8 cellular contexts compared by ENCODE assay signal in genomic region chr17:45262516-45263476, GRCh38. TPM values are rescaled to one million over a fixed set of nuclear protein-coding genes. Genes with fewer than 3 reads are reported as not detected.
DNase-seq lines count a peak whose midpoint lies in the region; ATAC-seq and TF ChIP-seq lines count a peak whose summit lies in the region.

No MANE protein-coding gene starts in this region.

- no peak overlapping the region for H3K4me2 ChIP-seq in HCT116 (ENCODE audit: low read length)

- H3K4me3 ChIP-seq in HCT116 (replicated peaks in 1 of 2; ENCODE audit: low read depth in 1 of 2, low read length in 2 of 2): no peak overlapping the region
- H3K4me3 ChIP-seq in skin epidermis: peak overlapping the region in 6 of 7 experiments; percentile 38 to 59 (median 44)

- TF ChIP-seq POLR2A in HCT116 (IDR thresholded peaks at IDR 0.05; ENCODE audit: borderline replicate concordance, extremely low read depth, insufficient read depth, insufficient read length): no peak

- H3K36me3 ChIP-seq in HCT116 (ENCODE audit: control insufficient read depth in 1 of 2, insufficient read depth in 2 of 2, low read length in 2 of 2): peaks cover 18 to 20% of the 10 kb centered on the region in 2 experiments; a peak in 3 of 4 replicates

- TF ChIP-seq RAD21 in HCT116 (IDR thresholded peaks at IDR 0.05; ENCODE audit: low read depth): no peak

- H4K20me1 ChIP-seq in HCT116 (ENCODE audit: insufficient read depth): no peaks in the 10 kb centered on the region

- no peak overlapping the region for H3K9ac ChIP-seq in HCT116 (ENCODE audit: low read length)

- POLR2A ChIA-PET in HCT116 (lab: Charles Lee): no interaction called here

- DNase-seq in HCT116 (ENCODE audit: low read depth, low spot score) (no peak), left ventricle myocardium superior (peak; percentile 59), NOMO-1 (lab: John Stamatoyannopoulos, UW; ENCODE audit: unreplicated experiment in 2 of 2) (no peak), NCI-H2029 (lab: John Stamatoyannopoulos, UW) (no peak), hypothalamus (lab: John Stamatoyannopoulos, UW) (no peak)
- no peak for DNase-seq in activated naive CD4-positive, alpha-beta T cell treated with anti-CD3 and anti-CD28 coated beads, Interleukin-2, amount 50 U/mL, for 72 hours (ENCODE audit: low spot score in 2 of 2)

- H3K36me3 Mint-ChIP-seq in activated naive CD4-positive, alpha-beta T cell treated with anti-CD3 and anti-CD28 coated beads, Interleukin-2, amount 50 U/mL, for 72 hours: peaks cover 10 to 11% of the 10 kb centered on the region in 2 donors

- RAD21 ChIA-PET in HCT116 (lab: Charles Lee; ENCODE audit: low non-redundant PET in 1 of 2, low total read pairs in 2 of 2, uncharacterized antibody in 2 of 2, unreplicated experiment in 2 of 2): no interaction called here

- no peak for TF ChIP-seq CTCF in HCT116 (IDR thresholded peaks at IDR 0.05 in 2 of 3, conservative IDR thresholded peaks at IDR 0.05 in 1 of 3; ENCODE audit: borderline replicate concordance in 1 of 3, insufficient read depth in 1 of 3, low read depth in 2 of 3, low read length in 2 of 3)

- 0 out of 4 replicates have a peak, but pooled peaks cover 0 to 4% of the 10 kb centered on the region in 2 experiments for H3K4me1 ChIP-seq in HCT116 (ENCODE audit: control insufficient read depth in 1 of 2, insufficient read depth in 2 of 2, low read length in 2 of 2)

- CTCF ChIA-PET in HCT116 (lab: Charles Lee): no interaction called here

- no peaks in the 10 kb centered on the region for H3K9me2 ChIP-seq in HCT116 (ENCODE audit: insufficient read depth)

- no peaks in the 10 kb centered on the region for H3K9me3 ChIP-seq in HCT116 (ENCODE audit: control insufficient read depth in 1 of 2, insufficient read depth in 1 of 2, low read depth in 1 of 2, low read length in 2 of 2)

- H2AFZ ChIP-seq in HCT116 (ENCODE audit: low read depth, low read length, poor library complexity, severe bottlenecking): no peak overlapping the region

- H3K27ac Mint-ChIP-seq in activated naive CD4-positive, alpha-beta T cell treated with anti-CD3 and anti-CD28 coated beads, Interleukin-2, amount 50 U/mL, for 72 hours: peak overlapping the region; percentile 50 to 85

- intact Hi-C loops in HCT116 (cut with micrococcal nuclease) (no loop called here), left ventricle myocardium superior (cut with micrococcal nuclease) (no loop called here)

- H3K79me2 ChIP-seq in HCT116 (ENCODE audit: insufficient read depth, low read length): no peaks in the 10 kb centered on the region

- no peaks in the 10 kb centered on the region for H3K9me3 Mint-ChIP-seq in activated naive CD4-positive, alpha-beta T cell treated with anti-CD3 and anti-CD28 coated beads, Interleukin-2, amount 50 U/mL, for 72 hours

- peak; percentile 35; the same call in 1 of the 2 replicates for ATAC-seq in HCT116
- peak; percentile 3 to 10 for ATAC-seq in activated naive CD4-positive, alpha-beta T cell treated with anti-CD3 and anti-CD28 coated beads, Interleukin-2, amount 50 U/mL, for 72 hours
- ATAC-seq in left ventricle myocardium superior: peak; percentile 23
- no peak for ATAC-seq in HG03159 (IDR thresholded peaks at IDR 0.05; ENCODE audit: unreplicated experiment)

- no peak overlapping the region for H3K27ac ChIP-seq in HCT116 (ENCODE audit: low read depth, low read length)
- H3K27ac ChIP-seq in skin epidermis: peak overlapping the region in 18 of 21 experiments; percentile 12 to 87 (median 64)

- BruUV-seq in HCT116 (replicated peaks; lab: Mats Ljungman, UMichigan): no TSS peak

- H3K27me3 ChIP-seq in HCT116 (ENCODE audit: insufficient read depth, low read length): no peaks in the 10 kb centered on the region

TF ChIP-seq in HCT116, 20 proteins besides CTCF, POLR2A, EP300 and RAD21:
- no peak for TF ChIP-seq MAX (IDR thresholded peaks at IDR 0.05)
- no peak for TF ChIP-seq EZH2phosphoT487 (IDR thresholded peaks at IDR 0.05; ENCODE audit: borderline replicate concordance)
- TF ChIP-seq JUND (IDR thresholded peaks at IDR 0.05): no peak
- no peak for TF ChIP-seq CEBPB (IDR thresholded peaks at IDR 0.05; ENCODE audit: low read depth)
- TF ChIP-seq SIN3A (IDR thresholded peaks at IDR 0.05; ENCODE audit: low read depth): no peak

RNA-seq across cellular contexts. Expression of gene SPATA32, which starts 0.9 kb away (rescaled TPM):
- 0.15 TPM for total RNA-seq in HCT116 (2021; ENCODE audit: unreplicated experiment)
- polyA plus RNA-seq in HCT116 (2012): 0.05 and 0.16 TPM in 2 replicates
- under 1 TPM; 0.37 to 0.50 TPM for total RNA-seq in activated naive CD4-positive, alpha-beta T cell treated with anti-CD3 and anti-CD28 coated beads, Interleukin-2, amount 50 U/mL, for 72 hours
- not detected for total RNA-seq in left ventricle myocardium superior

RNA-seq across cellular contexts. Expression of gene FMNL1, which starts 41.1 kb away (rescaled TPM):
- total RNA-seq in HCT116 (2021; ENCODE audit: unreplicated experiment) (8.2 TPM), left ventricle myocardium superior (14.0 TPM)
- polyA plus RNA-seq in HCT116 (2012): 8.6 and 8.9 TPM in 2 replicates
- total RNA-seq in activated naive CD4-positive, alpha-beta T cell treated with anti-CD3 and anti-CD28 coated beads, Interleukin-2, amount 50 U/mL, for 72 hours: 100 to 1,000 TPM; 221 to 735 TPM

RNA-seq across cellular contexts. Expression of gene MAP3K14, which starts 54.0 kb away (rescaled TPM):
- 16.4 TPM for total RNA-seq in HCT116 (2021; ENCODE audit: unreplicated experiment)
- polyA plus RNA-seq in HCT116 (2012): 5.8 and 6.6 TPM in 2 replicates
- 10 to 100 TPM; 38.4 to 54.4 TPM for total RNA-seq in activated naive CD4-positive, alpha-beta T cell treated with anti-CD3 and anti-CD28 coated beads, Interleukin-2, amount 50 U/mL, for 72 hours
- 16.6 TPM for total RNA-seq in left ventricle myocardium superior

Comparison
In these comparisons a context has a peak if more than half of its experiments do, and no peak if none do; other contexts are left out.
1. H3K4me3 ChIP-seq: peak in skin epidermis (6 of 7); none in HCT116 (0 of 2).
2. RNA of gene FMNL1, which starts 41.1 kb away (total RNA-seq): 221 to 735 TPM in activated naive CD4-positive, alpha-beta T cell treated with anti-CD3 and anti-CD28 coated beads, Interleukin-2, amount 50 U/mL, for 72 hours; 14.0 TPM in left ventricle myocardium superior (single experiment) and 8.2 TPM in HCT116 (single experiment); every median in the first group is over 10 times any median in the second.